28 cellular contexts compared by ENCODE assay signal in the genomic region with DNA sequence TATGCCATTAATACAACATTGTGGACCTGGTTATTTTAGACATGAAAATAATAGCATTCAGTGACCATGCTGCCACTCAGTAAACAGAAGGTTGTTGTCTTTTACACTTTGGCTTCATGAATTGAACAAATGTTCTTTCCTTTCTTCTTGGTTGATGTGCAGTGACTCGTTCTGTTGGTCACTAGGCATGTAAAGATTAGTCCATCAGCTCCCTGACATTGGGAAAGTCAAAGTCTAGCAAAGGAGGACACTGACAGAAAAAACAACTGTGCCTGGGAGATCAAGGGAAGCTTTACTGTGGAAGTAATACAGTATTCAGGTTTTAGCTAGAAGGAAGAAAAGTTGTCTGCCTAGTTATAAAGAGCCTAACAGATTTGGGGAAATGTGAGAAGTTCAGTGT. TPM values are rescaled to one million over a fixed set of nuclear protein-coding genes. Genes with fewer than 3 reads are reported as not detected.
"Had no signal": no experiment of that assay in that cellular context is flagged by ENCODE, and none has a peak within 500 bp of the region (broad histone marks: within the 10 kb centered on the region; RNA-seq: fewer than 3 reads in every experiment).

No MANE protein-coding gene starts in this region.

- H3K27me3 ChIP-seq: left lung, ovary, right lobe of liver, testis, tibial nerve, upper lobe of right lung, uterus had no signal

- H3K27ac ChIP-seq: left lung, right lobe of liver, upper lobe of right lung, uterus had no signal

- H3K4me3 Mint-ChIP-seq: naive thymus-derived CD8-positive, alpha-beta T cell; stimulated activated effector memory CD8-positive, alpha-beta T cell treated with anti-CD3 and anti-CD28 coated beads, Interleukin-12 subunit alpha, Interleukin-12 subunit beta, amount 100 ng/mL, for 72 hours had no signal

- DNase-seq: caudate nucleus; cerebellar nuclear complex; cortex of kidney; foreskin melanocyte; hypothalamus; left cardiac atrium; left lung; mesendoderm; midbrain; naive thymus-derived CD8-positive, alpha-beta T cell; occipital lobe; ovary; right lobe of liver; stimulated activated CD4-positive, alpha-beta T cell treated with anti-CD3 and anti-CD28 coated beads, Interleukin-12 subunit alpha, Interleukin-12 subunit beta, amount 100 ng/mL, for 4 hours; stimulated activated CD4-positive, alpha-beta T cell treated with anti-CD3 and anti-CD28 coated beads, Interleukin-2, amount 100 ng/mL, for 24 hours; stimulated activated CD4-positive, alpha-beta T cell treated with anti-CD3 and anti-CD28 coated beads, Interleukin-4, amount 100 ng/mL, for 24 hours; stimulated activated naive CD8-positive, alpha-beta T cell treated with anti-CD3 and anti-CD28 coated beads, Interleukin-15, Interleukin-2, amounts not matched to agents 100 U/mL and 50 U/mL, for 24 hours; substantia nigra; testis; upper lobe of right lung; uterus had no signal

- H3K27ac Mint-ChIP-seq: naive thymus-derived CD8-positive, alpha-beta T cell; stimulated activated effector memory CD8-positive, alpha-beta T cell treated with anti-CD3 and anti-CD28 coated beads, Interleukin-12 subunit alpha, Interleukin-12 subunit beta, amount 100 ng/mL, for 72 hours had no signal

- H3K9me3 ChIP-seq: left lung, ovary, right lobe of liver, testis, tibial nerve, upper lobe of right lung, uterus had no signal

- H3K9me3 Mint-ChIP-seq: stimulated activated effector memory CD8-positive, alpha-beta T cell treated with anti-CD3 and anti-CD28 coated beads, Interleukin-12 subunit alpha, Interleukin-12 subunit beta, amount 100 ng/mL, for 72 hours had no signal

- H3K4me3 ChIP-seq: left lung, ovary, right lobe of liver, smooth muscle cell, testis, tibial nerve, upper lobe of right lung, uterus had no signal

- H3K36me3 ChIP-seq: left lung, ovary, right lobe of liver, tibial nerve, upper lobe of right lung, uterus had no signal

- H3K4me1 ChIP-seq: left lung, right lobe of liver, upper lobe of right lung, uterus had no signal

- H3K36me3 Mint-ChIP-seq: naive thymus-derived CD8-positive, alpha-beta T cell; stimulated activated effector memory CD8-positive, alpha-beta T cell treated with anti-CD3 and anti-CD28 coated beads, Interleukin-12 subunit alpha, Interleukin-12 subunit beta, amount 100 ng/mL, for 72 hours had no signal

- ATAC-seq: esophagus mucosa; left lung; naive thymus-derived CD8-positive, alpha-beta T cell; right lobe of liver; stimulated activated effector memory CD8-positive, alpha-beta T cell treated with anti-CD3 and anti-CD28 coated beads, Interleukin-12 subunit alpha, Interleukin-12 subunit beta, amount 100 ng/mL, for 72 hours; stimulated activated naive CD8-positive, alpha-beta T cell treated with anti-CD3 and anti-CD28 coated beads, Interleukin-15, Interleukin-2, amounts not matched to agents 100 U/mL and 50 U/mL, for 24 hours; upper lobe of right lung had no signal

- H3K4me1 Mint-ChIP-seq: naive thymus-derived CD8-positive, alpha-beta T cell; stimulated activated effector memory CD8-positive, alpha-beta T cell treated with anti-CD3 and anti-CD28 coated beads, Interleukin-12 subunit alpha, Interleukin-12 subunit beta, amount 100 ng/mL, for 72 hours had no signal

- H3K4me2 ChIP-seq: smooth muscle cell had no signal

RNA-seq across cellular contexts. Expression of a gene that starts 6.9 kb away (rescaled TPM):
- total RNA-seq: dermis microvascular lymphatic vessel endothelial cell; esophagus mucosa; fibroblast of lung; left cardiac atrium; lung microvascular endothelial cell; naive thymus-derived CD8-positive, alpha-beta T cell; smooth muscle cell had no signal
